ENCODE assay signal across 26 cellular contexts in the genomic region with DNA sequence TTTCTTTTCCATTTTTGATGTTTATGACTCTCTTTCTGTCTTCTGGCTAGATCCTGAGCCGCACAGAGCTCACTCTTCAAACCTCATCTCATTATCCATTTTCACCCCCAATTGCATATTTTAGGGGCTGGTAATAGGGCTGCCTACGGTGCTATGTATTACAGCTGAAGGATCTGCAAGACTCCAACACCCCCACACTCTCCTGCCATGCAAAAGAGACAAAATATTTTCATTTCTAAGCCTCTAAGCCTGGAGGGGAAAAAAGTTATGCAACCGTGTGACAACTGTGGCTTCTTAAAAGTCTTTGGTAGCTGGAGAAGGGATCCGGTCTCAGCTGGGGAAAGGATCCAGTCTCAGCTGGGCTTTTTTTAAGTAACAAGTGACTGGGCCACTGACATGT.
"Had no signal": no experiment of that assay in that cellular context is flagged by ENCODE, and none has a peak within 500 bp of the region (broad histone marks: within the 10 kb centered on the region; RNA-seq: fewer than 3 reads in every experiment).

No MANE protein-coding gene starts in this region.

- ATAC-seq: activated CD4-positive, alpha-beta T cell treated with anti-CD3 and anti-CD28 coated beads for 36 hours; activated CD8-positive, alpha-beta memory T cell treated with anti-CD3 and anti-CD28 coated beads, Interleukin-2, amount 10 ng/mL, durations not matched to agents 7 days and 5 days; activated CD8-positive, alpha-beta T cell treated with anti-CD3 and anti-CD28 coated beads, Interleukin-2, amount 10 ng/mL, durations not matched to agents 7 days and 5 days; activated naive CD8-positive, alpha-beta T cell treated with anti-CD3 and anti-CD28 coated beads, Interleukin-2, amount 50 U/mL, for 24 hours; esophagus mucosa had no signal

- DNase-seq: activated CD4-positive, alpha-beta memory T cell treated with anti-CD3 and anti-CD28 coated beads for 36 hours; activated CD4-positive, alpha-beta T cell treated with anti-CD3 and anti-CD28 coated beads for 36 hours; activated CD4-positive, alpha-beta T cell treated with anti-CD3 and anti-CD28 coated beads, Interleukin-2, amount 10 ng/mL, durations not matched to agents 24 days and 14 days; activated CD4-positive, CD25-positive, alpha-beta regulatory T cell; activated CD4-positive, CD25-positive, alpha-beta regulatory T cell treated with anti-CD3 and anti-CD28 coated beads, Interleukin-2, amount 50 U/mL, for 72 hours; activated CD8-positive, alpha-beta memory T cell treated with anti-CD3 and anti-CD28 coated beads, Interleukin-2, amount 10 ng/mL, durations not matched to agents 7 days and 5 days; activated CD8-positive, alpha-beta memory T cell treated with anti-CD3 and anti-CD28 coated beads, Interleukin-2, amount 50 U/mL, for 4 hours; activated CD8-positive, alpha-beta T cell treated with anti-CD3 and anti-CD28 coated beads, Interleukin-2, amount 10 ng/mL, durations not matched to agents 7 days and 5 days; activated effector memory CD4-positive, alpha-beta T cell treated with anti-CD3 and anti-CD28 coated beads, Interleukin-2, amount 50 U/mL, for 16 hours; activated naive CD4-positive, alpha-beta T cell treated with anti-CD3 and anti-CD28 coated beads for 36 hours; activated naive CD8-positive, alpha-beta T cell treated with anti-CD3 and anti-CD28 coated beads for 36 hours; activated naive CD8-positive, alpha-beta T cell treated with anti-CD3 and anti-CD28 coated beads, Interleukin-2, amount 50 U/mL, for 24 hours; activated T-cell treated with anti-CD3 and anti-CD28 coated beads, Interleukin-2, amount 50 U/mL, for 1 hour; activated T-cell treated with anti-CD3 and anti-CD28 coated beads, Interleukin-2, amount 50 U/mL, for 48 hours; adrenal gland; amygdala; effector memory CD4-positive, alpha-beta T cell; endodermal cell; foreskin fibroblast; T-helper 2 cell had no signal

- H3K4me1 ChIP-seq: adrenal gland, ascending aorta, breast epithelium had no signal

- H3K36me3 ChIP-seq: adrenal gland, ascending aorta, breast epithelium, cardiac muscle cell had no signal

- H3K27me3 ChIP-seq: adrenal gland, ascending aorta, cardiac muscle cell had no signal

- H3K4me3 ChIP-seq: adrenal gland, ascending aorta, breast epithelium, cardiac muscle cell, coronary artery, dorsolateral prefrontal cortex had no signal

- H3K9me3 ChIP-seq: adrenal gland, ascending aorta, breast epithelium had no signal

- H3K27ac ChIP-seq: adrenal gland, ascending aorta, breast epithelium, cardiac muscle cell, coronary artery had no signal
